Comparison of ENCODE assay signal across 20 cellular contexts in genomic region chr1:201108614-201109013, GRCh38. TPM values are rescaled to one million over a fixed set of nuclear protein-coding genes. Genes with fewer than 3 reads are reported as not detected.
DNase-seq lines count a peak whose midpoint lies in the region; ATAC-seq and TF ChIP-seq lines count a peak whose summit lies in the region.
"Had no signal": no experiment of that assay in that cellular context is flagged by ENCODE, and none has a peak within 500 bp of the region (broad histone marks: within the 10 kb centered on the region; RNA-seq: fewer than 3 reads in every experiment).

No MANE protein-coding gene starts in this region.

- H3K27ac ChIP-seq in GM23338 (ENCODE audit: low read depth) (no peak overlapping the region), angular gyrus (ENCODE audit: low read depth, low read length) (peak overlapping the region; percentile 19), psoas muscle (peak overlapping the region; percentile 95), aorta (ENCODE audit: low read depth in 1 of 2, low read length in 2 of 2) (no peak overlapping the region)
- H3K27ac ChIP-seq: coronary artery, esophagus squamous epithelium, left lung, right atrium auricular region, thoracic aorta had no signal

- peaks cover 6% of the 10 kb centered on the region for H3K4me1 ChIP-seq in GM23338 (ENCODE audit: insufficient read depth)
- H3K4me1 ChIP-seq in psoas muscle = peaks cover 65% of the 10 kb centered on the region
- no peaks in the 10 kb centered on the region for H3K4me1 ChIP-seq in aorta (ENCODE audit: control insufficient read depth in 1 of 2, insufficient read depth in 2 of 2, low read length in 2 of 2)
- H3K4me1 ChIP-seq: esophagus squamous epithelium, left lung, right atrium auricular region had no signal

- peaks cover 8% of the 10 kb centered on the region; the same call in 1 of the 2 replicates for H3K27me3 ChIP-seq in GM23338 (ENCODE audit: insufficient read depth)
- no peaks in the 10 kb centered on the region for H3K27me3 ChIP-seq in psoas muscle (ENCODE audit: insufficient read depth in 3 of 3, low read length in 2 of 3)
- no peaks in the 10 kb centered on the region for H3K27me3 ChIP-seq in aorta (ENCODE audit: control insufficient read depth in 1 of 2, insufficient read depth in 2 of 2, low read length in 1 of 2)
- H3K27me3 ChIP-seq: MG63, right atrium auricular region had no signal

- no peak for DNase-seq in GM23338 (ENCODE audit: low spot score)
- DNase-seq in NCI-H2081 (lab: John Stamatoyannopoulos, UW) = peak; percentile 75 to 83
- peak in 1 of 2 donors; percentile 11 for DNase-seq in psoas muscle
- no peak for DNase-seq in putamen (ENCODE audit: low spot score)
- no peak for DNase-seq in glomerular visceral epithelial cell (ENCODE audit: extremely low spot score)
- no peak for DNase-seq in aorta
- DNase-seq in activated naive CD4-positive, alpha-beta T cell treated with anti-CD3 and anti-CD28 coated beads, Interleukin-2, amount 50 U/mL, for 72 hours (ENCODE audit: low spot score in 2 of 2) = no peak
- DNase-seq: activated CD8-positive, alpha-beta T cell treated with anti-CD3 and anti-CD28 coated beads for 36 hours; EL; esophagus squamous epithelium; left lung; MG63; SIG-M5 had no signal

- H3K9me2 ChIP-seq in GM23338 (ENCODE audit: insufficient read depth) = no peaks in the 10 kb centered on the region

- 19 to 43% (median 32%) methylated on average over 1 of the region's 1 CpG for WGBS in psoas muscle, 3 donors
- 93 to 94% methylated on average over 1 of the region's 1 CpG for WGBS in aorta, 2 donors

- no peak overlapping the region for H2AFZ ChIP-seq in GM23338

- intact Hi-C loops in psoas muscle (cut with DNase I) = no loop called here
- intact Hi-C loops in aorta (cut with DNase I) = no loop called here

- H3K36me3 ChIP-seq in GM23338 (ENCODE audit: insufficient read depth) (no peaks in the 10 kb centered on the region), psoas muscle (ENCODE audit: insufficient read depth in 1 of 2, low read depth in 1 of 2) (peaks cover 0 to 6% of the 10 kb centered on the region in 2 donors), aorta (ENCODE audit: control insufficient read depth in 1 of 2, insufficient read depth in 2 of 2, low read length in 1 of 2) (no peaks in the 10 kb centered on the region)
- H3K36me3 ChIP-seq: esophagus squamous epithelium, left lung, MG63, right atrium auricular region, thoracic aorta had no signal

- peaks cover 13% of the 10 kb centered on the region; the same call in 2 of the 3 replicates for H3K4me1 Mint-ChIP-seq in GM23338

- no peak overlapping the region for H3K4me3 ChIP-seq in GM23338
- H3K4me3 ChIP-seq in psoas muscle = peak overlapping the region; percentile 69
- no peak overlapping the region for H3K4me3 ChIP-seq in aorta (ENCODE audit: low read length in 2 of 2)
- H3K4me3 ChIP-seq: coronary artery, esophagus squamous epithelium, left lung, MG63, right atrium auricular region, thoracic aorta had no signal

- no peaks in the 10 kb centered on the region for H4K20me1 ChIP-seq in GM23338 (replicated peaks; ENCODE audit: insufficient read depth)

- no peak overlapping the region for H3K4me2 ChIP-seq in GM23338

- peak; percentile 76 for ATAC-seq in GM23338
- ATAC-seq in psoas muscle = no peak
- ATAC-seq in aorta (ENCODE audit: low FRiP score) = no peak
- ATAC-seq in activated naive CD4-positive, alpha-beta T cell treated with anti-CD3 and anti-CD28 coated beads, Interleukin-2, amount 50 U/mL, for 72 hours = no peak
- ATAC-seq: activated CD8-positive, alpha-beta T cell treated with anti-CD3 and anti-CD28 coated beads for 36 hours; activated T-helper 17 cell treated with anti-CD3 and anti-CD28 coated beads, Interleukin-2, amount 50 U/mL, for 72 hours; left lung had no signal

- H3K27ac Mint-ChIP-seq in GM23338 = no peak overlapping the region; the same call in 1 of the 2 replicates
- H3K27ac Mint-ChIP-seq in activated naive CD4-positive, alpha-beta T cell treated with anti-CD3 and anti-CD28 coated beads, Interleukin-2, amount 50 U/mL, for 72 hours = no peak overlapping the region
- H3K27ac Mint-ChIP-seq: activated CD8-positive, alpha-beta T cell treated with anti-CD3 and anti-CD28 coated beads for 36 hours; activated T-helper 17 cell treated with anti-CD3 and anti-CD28 coated beads, Interleukin-2, amount 50 U/mL, for 72 hours had no signal

- H3K27me3 Mint-ChIP-seq in GM23338 (ENCODE audit: insufficient read depth, low read depth, poor library complexity) = peaks cover 19% of the 10 kb centered on the region
- H3K27me3 Mint-ChIP-seq: activated CD8-positive, alpha-beta T cell treated with anti-CD3 and anti-CD28 coated beads for 36 hours; activated T-helper 17 cell treated with anti-CD3 and anti-CD28 coated beads, Interleukin-2, amount 50 U/mL, for 72 hours had no signal

- no peaks in the 10 kb centered on the region for H3K9me3 Mint-ChIP-seq in GM23338
- H3K9me3 Mint-ChIP-seq in activated naive CD4-positive, alpha-beta T cell treated with anti-CD3 and anti-CD28 coated beads, Interleukin-2, amount 50 U/mL, for 72 hours = no peaks in the 10 kb centered on the region
- H3K9me3 Mint-ChIP-seq: activated CD8-positive, alpha-beta T cell treated with anti-CD3 and anti-CD28 coated beads for 36 hours; activated T-helper 17 cell treated with anti-CD3 and anti-CD28 coated beads, Interleukin-2, amount 50 U/mL, for 72 hours had no signal

- H3K9me3 ChIP-seq in psoas muscle = no peaks in the 10 kb centered on the region
- H3K9me3 ChIP-seq in aorta (ENCODE audit: control insufficient read depth, low read length) = no peaks in the 10 kb centered on the region
- H3K9me3 ChIP-seq: esophagus squamous epithelium, left lung, MG63, right atrium auricular region, thoracic aorta had no signal

- H3K4me3 Mint-ChIP-seq in GM23338 = no peak overlapping the region
- H3K4me3 Mint-ChIP-seq: activated CD8-positive, alpha-beta T cell treated with anti-CD3 and anti-CD28 coated beads for 36 hours; activated T-helper 17 cell treated with anti-CD3 and anti-CD28 coated beads, Interleukin-2, amount 50 U/mL, for 72 hours had no signal

- TF ChIP-seq CTCF in GM23338 (conservative IDR thresholded peaks at IDR 0.05; ENCODE audit: low read depth in 2 of 2) (no peak), psoas muscle (IDR thresholded peaks at IDR 0.05) (no peak)

- H3F3A ChIP-seq in GM23338 (replicated peaks; ENCODE audit: low read depth) = no peaks in the 10 kb centered on the region

- H3K79me2 ChIP-seq in GM23338 (replicated peaks; ENCODE audit: insufficient read depth) = no peaks in the 10 kb centered on the region

- H3K36me3 Mint-ChIP-seq in GM23338 (ENCODE audit: low read depth) = no peaks in the 10 kb centered on the region
- no peaks in the 10 kb centered on the region for H3K36me3 Mint-ChIP-seq in activated naive CD4-positive, alpha-beta T cell treated with anti-CD3 and anti-CD28 coated beads, Interleukin-2, amount 50 U/mL, for 72 hours

TF ChIP-seq in GM23338, 12 proteins besides CTCF, POLR2A, EP300 and RAD21 (continues in another document):
- TF ChIP-seq JUNB (IDR thresholded peaks at IDR 0.05; ENCODE audit: unreplicated experiment) (no peak), EZH2phosphoT487 (IDR thresholded peaks at IDR 0.05; ENCODE audit: unreplicated experiment) (no peak), POLR2AphosphoS5 (IDR thresholded peaks at IDR 0.05; ENCODE audit: low read depth) (no peak)

RNA-seq across cellular contexts. Expression of gene CACNA1S, which starts 3.6 kb away (rescaled TPM):
- total RNA-seq in GM23338 (2014; rRNA removed; shearing (Covaris generic)) = 0.03 and 0.04 TPM in 2 replicates
- polyA plus RNA-seq in GM23338 (2016; fragmentation: Nextera tagmentation; extraction: Ambion mirVana) = not detected in 2 replicates
- total RNA-seq in psoas muscle = 100 to 1,000 TPM in 2 of 4 donors, 10 to 100 TPM in 2; 56.3 to 269 (median 158) TPM
- 10 to 100 TPM; 11.9 to 48.1 (median 25.5) TPM for polyA plus RNA-seq in psoas muscle
- total RNA-seq in aorta = not detected
- polyA plus RNA-seq in aorta = not detected
- total RNA-seq in activated naive CD4-positive, alpha-beta T cell treated with anti-CD3 and anti-CD28 coated beads, Interleukin-2, amount 50 U/mL, for 72 hours = not detected
- total RNA-seq: activated CD8-positive, alpha-beta T cell treated with anti-CD3 and anti-CD28 coated beads for 36 hours; activated T-helper 17 cell treated with anti-CD3 and anti-CD28 coated beads, Interleukin-2, amount 50 U/mL, for 72 hours; esophagus squamous epithelium; right atrium auricular region; thoracic aorta had no signal
- polyA plus RNA-seq: BJ had no signal

RNA-seq across cellular contexts. Expression of gene ASCL5, which starts 18.4 kb away (rescaled TPM):
- total RNA-seq in GM23338 (2014; rRNA removed; shearing (Covaris generic)) = 0.54 TPM in 1 of 2 replicates, not detected in the other
- polyA plus RNA-seq in GM23338 (2016; fragmentation: Nextera tagmentation; extraction: Ambion mirVana) (not detected in 2 replicates), psoas muscle (not detected), aorta (under 1 TPM in 1 of 2 donors, not detected in 1; 0.28 TPM)
- total RNA-seq in psoas muscle (under 1 TPM in 2 of 4 donors, not detected in 2; 0.26 to 0.30 TPM), aorta (not detected)
- under 1 TPM; 0.16 to 0.35 TPM for total RNA-seq in activated naive CD4-positive, alpha-beta T cell treated with anti-CD3 and anti-CD28 coated beads, Interleukin-2, amount 50 U/mL, for 72 hours
- total RNA-seq: esophagus squamous epithelium, myocyte, right atrium auricular region, thoracic aorta had no signal

RNA-seq across cellular contexts. Expression of gene TMEM9, which starts 45.7 kb away (rescaled TPM):
- 109 and 147 TPM in 2 replicates for total RNA-seq in GM23338 (2014; rRNA removed; shearing (Covaris generic))
- 71.1 and 78.6 TPM in 2 replicates for polyA plus RNA-seq in GM23338 (2016; fragmentation: Nextera tagmentation; extraction: Ambion mirVana)
- 10 to 100 TPM; 11.9 to 46.3 (median 32.3) TPM for total RNA-seq in psoas muscle
- 10 to 100 TPM in 2 of 3 donors, 1 to 10 TPM in 1; 7.2 to 23.4 (median 12.9) TPM for polyA plus RNA-seq in psoas muscle
- 10 to 100 TPM; 36.3 to 47.4 TPM for total RNA-seq in aorta
- 10 to 100 TPM; 43.1 to 77.7 TPM for polyA plus RNA-seq in aorta
- total RNA-seq in activated naive CD4-positive, alpha-beta T cell treated with anti-CD3 and anti-CD28 coated beads, Interleukin-2, amount 50 U/mL, for 72 hours = 10 to 100 TPM; 19.0 to 28.1 TPM

Comparison
In these comparisons a context has a peak if more than half of its experiments do, and no peak if none do; other contexts are left out.
1. DNase-seq: peak in NCI-H2081 (2 of 2); none in GM23338 (single experiment), putamen (single experiment), glomerular visceral epithelial cell (single experiment), aorta (0 of 2) and activated naive CD4-positive, alpha-beta T cell treated with anti-CD3 and anti-CD28 coated beads, Interleukin-2, amount 50 U/mL, for 72 hours (0 of 2).
2. H3K27ac ChIP-seq: peak in angular gyrus (single experiment) and psoas muscle (single experiment); none in GM23338 (single experiment) and aorta (0 of 2).
3. RNA of gene CACNA1S, which starts 3.6 kb away (total RNA-seq): 56.3 to 269 TPM in psoas muscle; 0.03 to 0.04 TPM in GM23338, not detected in aorta and not detected in activated naive CD4-positive, alpha-beta T cell treated with anti-CD3 and anti-CD28 coated beads, Interleukin-2, amount 50 U/mL, for 72 hours; every median in the first group is over 10 times any median in the second.